ENCODE assay signal across 9 cellular contexts in the genomic region with DNA sequence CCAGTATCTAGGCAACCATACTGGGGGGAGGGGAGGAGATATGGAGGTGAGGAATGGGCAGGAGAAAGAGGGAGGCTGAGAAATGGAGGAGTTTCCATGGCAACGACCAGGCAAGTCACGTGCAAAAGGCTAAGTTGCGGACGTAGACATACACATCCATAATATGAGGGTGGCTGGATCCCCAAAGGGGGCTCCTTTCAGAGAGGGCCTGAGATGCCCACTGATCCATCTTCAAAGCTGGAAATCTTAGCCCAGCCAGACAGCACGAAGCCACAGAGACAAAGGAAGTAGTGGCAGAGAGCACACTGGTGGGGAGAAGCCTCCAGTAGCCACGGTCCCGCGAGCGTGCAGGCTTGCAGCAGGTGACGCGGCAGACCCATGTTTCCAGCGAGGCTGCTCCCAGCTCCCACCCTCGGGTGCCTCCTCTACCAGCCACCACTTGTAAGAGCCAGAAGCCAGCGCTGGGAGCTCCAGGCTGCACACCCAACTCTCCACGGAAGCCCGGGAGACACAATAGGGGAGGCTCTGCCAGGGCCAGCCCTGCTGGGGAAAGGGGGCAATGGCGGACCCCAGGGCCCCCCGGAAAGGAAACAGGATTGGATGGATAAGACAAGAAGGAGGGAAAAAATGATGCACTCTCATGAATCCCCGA. TPM values are rescaled to one million over a fixed set of nuclear protein-coding genes. Genes with fewer than 3 reads are reported as not detected.
DNase-seq lines count a peak whose midpoint lies in the region; ATAC-seq and TF ChIP-seq lines count a peak whose summit lies in the region.
"Had no signal": no experiment of that assay in that cellular context is flagged by ENCODE, and none has a peak within 500 bp of the region (broad histone marks: within the 10 kb centered on the region; RNA-seq: fewer than 3 reads in every experiment).

No MANE protein-coding gene starts in this region.

- no peak for TF ChIP-seq EP300 in SK-N-SH (IDR thresholded peaks at IDR 0.05; ENCODE audit: borderline replicate concordance in 1 of 2, low read depth in 1 of 2, low read length in 1 of 2)

- H4K20me1 ChIP-seq in SK-N-SH (ENCODE audit: insufficient read depth), result no peaks in the 10 kb centered on the region

- no peaks in the 10 kb centered on the region for H3F3A ChIP-seq in SK-N-SH (replicated peaks; ENCODE audit: insufficient read depth)

- H3K9ac ChIP-seq in SK-N-SH, result no peak overlapping the region

- DNase-seq in SK-N-SH (peak; percentile 79), right atrium auricular region (ENCODE audit: low spot score) (no peak), ecto neural progenitor cell (ENCODE audit: low spot score) (no peak), NCI-H1048 (lab: John Stamatoyannopoulos, UW) (no peak)
- peak; percentile 47 for DNase-seq in activated CD8-positive, alpha-beta memory T cell treated with anti-CD3 and anti-CD28 coated beads, Interleukin-2, amount 10 ng/mL, durations not matched to agents 7 days and 5 days

- H3K4me1 ChIP-seq in SK-N-SH (ENCODE audit: control insufficient read depth in 1 of 2, insufficient read depth in 2 of 2, low read depth in 1 of 2, low read length in 1 of 2) (peaks cover 0 to 32% of the 10 kb centered on the region in 2 experiments; a peak in 1 of 4 replicates), right atrium auricular region (peaks cover 0 to 61% of the 10 kb centered on the region in 2 donors)

- H3K4me3 Mint-ChIP-seq in activated CD8-positive, alpha-beta memory T cell treated with anti-CD3 and anti-CD28 coated beads, Interleukin-2, amount 10 ng/mL, durations not matched to agents 7 days and 5 days, result peak overlapping the region; percentile 68

- peak overlapping the region in 1 of 2 experiments; percentile 53; a peak in 2 of 4 replicates for H3K4me3 ChIP-seq in SK-N-SH (ENCODE audit: low read depth in 2 of 2, low read length in 1 of 2)
- peak overlapping the region; percentile 55 to 63 for H3K4me3 ChIP-seq in right atrium auricular region
- H3K4me3 ChIP-seq in skin epidermis, result peak overlapping the region; percentile 28 to 55 (median 43)

- H3K27me3 Mint-ChIP-seq in activated CD8-positive, alpha-beta memory T cell treated with anti-CD3 and anti-CD28 coated beads, Interleukin-2, amount 10 ng/mL, durations not matched to agents 7 days and 5 days, result peaks cover 70% of the 10 kb centered on the region

- no peaks in the 10 kb centered on the region for H3K36me3 Mint-ChIP-seq in activated CD8-positive, alpha-beta memory T cell treated with anti-CD3 and anti-CD28 coated beads, Interleukin-2, amount 10 ng/mL, durations not matched to agents 7 days and 5 days

- TF ChIP-seq RAD21 in SK-N-SH (IDR thresholded peaks at IDR 0.05; ENCODE audit: low read length), result no peak

- H3K27ac ChIP-seq in SK-N-SH (ENCODE audit: low read depth in 2 of 2, low read length in 1 of 2) (peak overlapping the region in 1 of 2 experiments; percentile 31; a peak in 2 of 4 replicates), right atrium auricular region (peak overlapping the region; percentile 67 to 83), skin epidermis (no peak overlapping the region)

- H2AFZ ChIP-seq in SK-N-SH (ENCODE audit: low read depth), result no peak overlapping the region

- no peaks in the 10 kb centered on the region for H3K9me2 ChIP-seq in SK-N-SH

- no peak overlapping the region for H3K27ac Mint-ChIP-seq in activated CD8-positive, alpha-beta memory T cell treated with anti-CD3 and anti-CD28 coated beads, Interleukin-2, amount 10 ng/mL, durations not matched to agents 7 days and 5 days

- H3K27me3 ChIP-seq in SK-N-SH (ENCODE audit: insufficient read depth) (peaks cover 29% of the 10 kb centered on the region), right atrium auricular region (no peaks in the 10 kb centered on the region)

- no peak for ATAC-seq in SK-N-SH treated with all-trans-retinoic acid at 6 μM for 48 hours
- ATAC-seq in activated CD8-positive, alpha-beta memory T cell treated with anti-CD3 and anti-CD28 coated beads, Interleukin-2, amount 10 ng/mL, durations not matched to agents 7 days and 5 days, result peak; percentile 57
- no peak for ATAC-seq in GM19035 (IDR thresholded peaks at IDR 0.05; ENCODE audit: unreplicated experiment)

- H3K9me3 ChIP-seq in SK-N-SH (no peaks in the 10 kb centered on the region), right atrium auricular region (no peaks in the 10 kb centered on the region)

- no peak overlapping the region; the same call in 1 of the 2 replicates for H3K4me2 ChIP-seq in SK-N-SH

- POLR2A ChIA-PET in SK-N-SH (lab: Yijun Ruan, JAX), result interaction anchor here (0.6 kb wide), 1 partner anchor 1778 kb away, joined by 3 read pairs; no protein-coding TSS in a partner anchor

- peaks cover 45% of the 10 kb centered on the region for H3K4me1 Mint-ChIP-seq in activated CD8-positive, alpha-beta memory T cell treated with anti-CD3 and anti-CD28 coated beads, Interleukin-2, amount 10 ng/mL, durations not matched to agents 7 days and 5 days

- CTCF ChIA-PET in SK-N-SH (lab: Yijun Ruan, JAX), result interaction anchor here (0.8 to 4.1 kb wide), 8 partner anchors 15 to 72 kb away, joined by 3 to 31 read pairs (median 4); no protein-coding TSS in a partner anchor
- CTCF ChIA-PET in activated CD8-positive, alpha-beta memory T cell treated with anti-CD3 and anti-CD28 coated beads, Interleukin-2, amount 10 ng/mL, durations not matched to agents 7 days and 5 days (lab: Charles Lee), result interaction anchor here (0.6 to 1.8 kb wide), 3 partner anchors 52 to 71 kb away, joined by 3 to 5 read pairs (median 4); no protein-coding TSS in a partner anchor

- H3K36me3 ChIP-seq in SK-N-SH (replicated peaks in 1 of 2; ENCODE audit: control insufficient read depth in 1 of 2, insufficient read depth in 2 of 2, low read length in 1 of 2) (no peaks in the 10 kb centered on the region), right atrium auricular region (no peaks in the 10 kb centered on the region)

- no peaks in the 10 kb centered on the region for H3K9me3 Mint-ChIP-seq in activated CD8-positive, alpha-beta memory T cell treated with anti-CD3 and anti-CD28 coated beads, Interleukin-2, amount 10 ng/mL, durations not matched to agents 7 days and 5 days (ENCODE audit: low read depth)

- WGBS in SK-N-SH (ENCODE audit: low lambda C conversion rate), result 9% methylated on average over 8 of the region's 19 CpGs

- no peaks in the 10 kb centered on the region for H3K79me2 ChIP-seq in SK-N-SH (ENCODE audit: insufficient read depth)

- TF ChIP-seq CTCF in SK-N-SH (IDR thresholded peaks at IDR 0.05) (no peak), right atrium auricular region (IDR thresholded peaks at IDR 0.05) (no peak)

TF ChIP-seq in SK-N-SH, 30 proteins besides CTCF, POLR2A, EP300 and RAD21:
- TF ChIP-seq TAF1 (IDR thresholded peaks at IDR 0.05; ENCODE audit: borderline replicate concordance, low read depth, low read length) (no peak), RCOR1 (IDR thresholded peaks at IDR 0.05; ENCODE audit: low read length) (no peak), FOSL2 (IDR thresholded peaks at IDR 0.05; ENCODE audit: borderline replicate concordance, low read depth) (no peak), ELF1 (IDR thresholded peaks at IDR 0.05) (no peak), GATA2 (CRISPR knock-in tag; IDR thresholded peaks at IDR 0.05) (no peak)
TF ChIP-seq in SK-N-SH: peak in this region for 0.

TF ChIP-seq in SK-N-SH treated with all-trans-retinoic acid at 6 μM for 48 hours, 23 proteins besides CTCF, POLR2A, EP300 and RAD21 (continues in another document):
- TF ChIP-seq, protein P1, sequence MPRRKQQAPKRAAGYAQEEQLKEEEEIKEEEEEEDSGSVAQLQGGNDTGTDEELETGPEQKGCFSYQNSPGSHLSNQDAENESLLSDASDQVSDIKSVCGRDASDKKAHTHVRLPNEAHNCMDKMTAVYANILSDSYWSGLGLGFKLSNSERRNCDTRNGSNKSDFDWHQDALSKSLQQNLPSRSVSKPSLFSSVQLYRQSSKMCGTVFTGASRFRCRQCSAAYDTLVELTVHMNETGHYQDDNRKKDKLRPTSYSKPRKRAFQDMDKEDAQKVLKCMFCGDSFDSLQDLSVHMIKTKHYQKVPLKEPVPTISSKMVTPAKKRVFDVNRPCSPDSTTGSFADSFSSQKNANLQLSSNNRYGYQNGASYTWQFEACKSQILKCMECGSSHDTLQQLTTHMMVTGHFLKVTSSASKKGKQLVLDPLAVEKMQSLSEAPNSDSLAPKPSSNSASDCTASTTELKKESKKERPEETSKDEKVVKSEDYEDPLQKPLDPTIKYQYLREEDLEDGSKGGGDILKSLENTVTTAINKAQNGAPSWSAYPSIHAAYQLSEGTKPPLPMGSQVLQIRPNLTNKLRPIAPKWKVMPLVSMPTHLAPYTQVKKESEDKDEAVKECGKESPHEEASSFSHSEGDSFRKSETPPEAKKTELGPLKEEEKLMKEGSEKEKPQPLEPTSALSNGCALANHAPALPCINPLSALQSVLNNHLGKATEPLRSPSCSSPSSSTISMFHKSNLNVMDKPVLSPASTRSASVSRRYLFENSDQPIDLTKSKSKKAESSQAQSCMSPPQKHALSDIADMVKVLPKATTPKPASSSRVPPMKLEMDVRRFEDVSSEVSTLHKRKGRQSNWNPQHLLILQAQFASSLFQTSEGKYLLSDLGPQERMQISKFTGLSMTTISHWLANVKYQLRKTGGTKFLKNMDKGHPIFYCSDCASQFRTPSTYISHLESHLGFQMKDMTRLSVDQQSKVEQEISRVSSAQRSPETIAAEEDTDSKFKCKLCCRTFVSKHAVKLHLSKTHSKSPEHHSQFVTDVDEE (CRISPR knock-in tag; IDR thresholded peaks at IDR 0.05), result no peak
- TF ChIP-seq ZNF565 (CRISPR knock-in tag; conservative IDR thresholded peaks at IDR 0.05; ENCODE audit: low read depth), result no peak
- TF ChIP-seq ESRRG (CRISPR knock-in tag; IDR thresholded peaks at IDR 0.05), result no peak
- TF ChIP-seq CSDC2 (CRISPR knock-in tag; IDR thresholded peaks at IDR 0.05), result no peak
- no peak for TF ChIP-seq ARNTL (CRISPR knock-in tag; IDR thresholded peaks at IDR 0.05; ENCODE audit: borderline replicate concordance, low read depth)
- no peak for TF ChIP-seq TCF4 (CRISPR knock-in tag; IDR thresholded peaks at IDR 0.05; ENCODE audit: borderline replicate concordance)

RNA-seq across cellular contexts. Expression of a gene that starts 0.9 kb away (rescaled TPM):
- polyA plus RNA-seq in SK-N-SH (2012; rRNA removed), result 1.4 and 4.3 TPM in 2 replicates
- polyA plus RNA-seq in SK-N-SH (2012; cell fraction: cytosol; rRNA removed), result 2.5 and 4.6 TPM in 2 replicates
- 0.56 and 1.6 TPM in 2 replicates for polyA plus RNA-seq in SK-N-SH (2012; cell fraction: nucleus; rRNA removed)
- total RNA-seq in activated CD8-positive, alpha-beta memory T cell treated with anti-CD3 and anti-CD28 coated beads, Interleukin-2, amount 10 ng/mL, durations not matched to agents 7 days and 5 days, result under 1 TPM; 0.12 to 0.20 TPM
- total RNA-seq in right atrium auricular region, result 10 to 100 TPM; 28.6 to 42.6 TPM

RNA-seq across cellular contexts. Expression of a gene that starts 51.0 kb away (rescaled TPM):
- not detected in 2 replicates for polyA plus RNA-seq in SK-N-SH (2012; rRNA removed)
- 0.03 TPM in 1 of 2 replicates, not detected in the other for polyA plus RNA-seq in SK-N-SH (2012; cell fraction: cytosol; rRNA removed)
- polyA plus RNA-seq in SK-N-SH (2012; cell fraction: nucleus; rRNA removed), result not detected in 2 replicates
- 10 to 100 TPM; 13.1 to 19.0 TPM for total RNA-seq in activated CD8-positive, alpha-beta memory T cell treated with anti-CD3 and anti-CD28 coated beads, Interleukin-2, amount 10 ng/mL, durations not matched to agents 7 days and 5 days
- under 1 TPM; 0.59 to 0.78 TPM for total RNA-seq in right atrium auricular region
- total RNA-seq: RPMI7951 had no signal

RNA-seq across cellular contexts. Expression of a gene that starts 53.7 kb away (rescaled TPM):
- not detected in 2 replicates for polyA plus RNA-seq in SK-N-SH (2012; rRNA removed)
- not detected in 2 replicates for polyA plus RNA-seq in SK-N-SH (2012; cell fraction: cytosol; rRNA removed)
- 0.01 TPM in 1 of 2 replicates, not detected in the other for polyA plus RNA-seq in SK-N-SH (2012; cell fraction: nucleus; rRNA removed)
- 1 to 10 TPM; 1.7 to 2.0 TPM for total RNA-seq in activated CD8-positive, alpha-beta memory T cell treated with anti-CD3 and anti-CD28 coated beads, Interleukin-2, amount 10 ng/mL, durations not matched to agents 7 days and 5 days
- not detected for total RNA-seq in right atrium auricular region
- total RNA-seq: RPMI7951 had no signal

Comparison
In these comparisons a context has a peak if more than half of its experiments do, and no peak if none do; other contexts are left out.
1. DNase-seq: peak in SK-N-SH (single experiment) and activated CD8-positive, alpha-beta memory T cell treated with anti-CD3 and anti-CD28 coated beads, Interleukin-2, amount 10 ng/mL, durations not matched to agents 7 days and 5 days (single experiment); none in right atrium auricular region (single experiment), ecto neural progenitor cell (single experiment) and NCI-H1048 (single experiment).
2. H3K27ac ChIP-seq: peak in right atrium auricular region (2 of 2); none in skin epidermis (0 of 21).
3. RNA of a gene that starts 0.9 kb away (total RNA-seq): 28.6 to 42.6 TPM in right atrium auricular region; 0.12 to 0.20 TPM in activated CD8-positive, alpha-beta memory T cell treated with anti-CD3 and anti-CD28 coated beads, Interleukin-2, amount 10 ng/mL, durations not matched to agents 7 days and 5 days; every median in the first group is over 10 times any median in the second.
4. RNA of a gene that starts 51.0 kb away (total RNA-seq): 13.1 to 19.0 TPM in activated CD8-positive, alpha-beta memory T cell treated with anti-CD3 and anti-CD28 coated beads, Interleukin-2, amount 10 ng/mL, durations not matched to agents 7 days and 5 days; 0.59 to 0.78 TPM in right atrium auricular region; every median in the first group is over 4 times any median in the second.